In genomic region chr1:58249729-58250586, GRCh38 we compare ENCODE assay signal across 8 cellular contexts.
DNase-seq lines count a peak whose midpoint lies in the region; ATAC-seq and TF ChIP-seq lines count a peak whose summit lies in the region.

No MANE protein-coding gene starts in this region.

- no peaks in the 10 kb centered on the region for H3K79me2 ChIP-seq in osteoblast (ENCODE audit: insufficient read depth, low read length)

- H3K4me1 ChIP-seq in cardiac muscle cell (ENCODE audit: low read depth), result peaks cover 4% of the 10 kb centered on the region
- no peaks in the 10 kb centered on the region for H3K4me1 ChIP-seq in osteoblast (ENCODE audit: insufficient read depth, low read length)

- H3K4me3 ChIP-seq in cardiac muscle cell (peak overlapping the region; percentile 34), osteoblast (ENCODE audit: insufficient read depth, low read length) (peak overlapping the region; percentile 25)

- H3K36me3 ChIP-seq in cardiac muscle cell, result no peaks in the 10 kb centered on the region
- no peaks in the 10 kb centered on the region for H3K36me3 ChIP-seq in osteoblast (ENCODE audit: insufficient read depth, low read length)

- peak overlapping the region; percentile 45 for H3K4me2 ChIP-seq in osteoblast (ENCODE audit: insufficient read depth, low read length)

- no peak for TF ChIP-seq CTCF in cardiac muscle cell (IDR thresholded peaks at IDR 0.05; ENCODE audit: low read depth, low read length)
- no peak for TF ChIP-seq CTCF in osteoblast (IDR thresholded peaks at IDR 0.05; ENCODE audit: extremely low read depth, low read depth, low read length)

- DNase-seq in EL (peak; percentile 50), cardiac muscle cell (ENCODE audit: low read depth in 1 of 2, low spot score in 1 of 2) (peak; percentile 57 to 68), osteoblast (ENCODE audit: insufficient read length, low spot score, missing footprints) (peak; percentile 88)
- peak; percentile 22 to 26 for DNase-seq in activated T-cell treated with anti-CD3 and anti-CD28 coated beads, Interleukin-2, amount 50 U/mL, for 48 hours
- no peak for DNase-seq in central memory CD4-positive, alpha-beta T cell

- H3K27me3 ChIP-seq in cardiac muscle cell (peaks cover 67% of the 10 kb centered on the region), osteoblast (ENCODE audit: insufficient read depth, low read length) (peaks cover 22% of the 10 kb centered on the region)

- H2AFZ ChIP-seq in osteoblast (ENCODE audit: low read length), result no peak overlapping the region

- ATAC-seq in HG03521 (IDR thresholded peaks at IDR 0.05; ENCODE audit: unreplicated experiment) (peak; percentile 56), GM21381 (IDR thresholded peaks at IDR 0.05; ENCODE audit: unreplicated experiment) (no peak), HG02678 (IDR thresholded peaks at IDR 0.05; ENCODE audit: unreplicated experiment) (no peak)

- no peaks in the 10 kb centered on the region for H4K20me1 ChIP-seq in osteoblast (ENCODE audit: insufficient read depth, low read length)

- H3K27ac ChIP-seq in cardiac muscle cell (no peak overlapping the region), osteoblast (ENCODE audit: low read depth, low read length) (no peak overlapping the region)

- no peaks in the 10 kb centered on the region for H3K9me3 ChIP-seq in cardiac muscle cell (ENCODE audit: low read depth)
- no peaks in the 10 kb centered on the region for H3K9me3 ChIP-seq in osteoblast (ENCODE audit: low read depth, low read length)
